15 cellular contexts compared by ENCODE assay signal in genomic region chr15:75672111-75672602, GRCh38. TPM values are rescaled to one million over a fixed set of nuclear protein-coding genes. Genes with fewer than 3 reads are reported as not detected.
A peak's percentile ranks its signal among the peaks of the same experiment; 100 is the strongest.
DNase-seq lines count a peak whose midpoint lies in the region; ATAC-seq and TF ChIP-seq lines count a peak whose summit lies in the region.
"Had no signal": no experiment of that assay in that cellular context is flagged by ENCODE, and none has a peak within 500 bp of the region (broad histone marks: within the 10 kb centered on the region; RNA-seq: fewer than 3 reads in every experiment).

No MANE protein-coding gene starts in this region.

- intact Hi-C loops in left cardiac atrium (cut with DNase I) (no loop called here), Right ventricle myocardium inferior (cut with DNase I) (no loop called here), aorta (cut with DNase I) (loop anchor here in 1 of 2 donors (5.0 kb wide), 1 partner anchor 35 kb away; no protein-coding TSS in a partner anchor)

- no peaks in the 10 kb centered on the region for H3K9me3 ChIP-seq in mucosa of stomach (ENCODE audit: control insufficient read depth, low read length)
- no peaks in the 10 kb centered on the region for H3K9me3 ChIP-seq in aorta (ENCODE audit: control insufficient read depth, low read length)

- ATAC-seq in left cardiac atrium (peak; percentile 3 to 4), Right ventricle myocardium inferior (no peak), aorta (ENCODE audit: low FRiP score) (no peak), HG03457 (IDR thresholded peaks at IDR 0.05; ENCODE audit: unreplicated experiment) (no peak)

- peaks cover 5% of the 10 kb centered on the region for H3K36me3 Mint-ChIP-seq in chondrocyte (ENCODE audit: low read depth)

- H3K27ac ChIP-seq in aorta (ENCODE audit: low read depth in 1 of 2, low read length in 2 of 2): peak overlapping the region; percentile 10 to 96

- in situ Hi-C loops in KBM-7 (cut with MboI; ENCODE audit: low pct_unique_long_range_greater_than_20kb, low sequenced_read_pairs): loop anchor here (25.0 kb wide), 1 partner anchor 660 kb away; the partner anchor contains the start of gene PPCDC

- H3K36me3 ChIP-seq in mucosa of stomach (ENCODE audit: control insufficient read depth, insufficient read depth, low read length) (no peaks in the 10 kb centered on the region), aorta (ENCODE audit: control insufficient read depth in 1 of 2, insufficient read depth in 2 of 2, low read length in 1 of 2) (peaks cover 0 to 3% of the 10 kb centered on the region in 2 donors)

- WGBS in aorta, 2 donors: 16 to 19% methylated on average over 3 of the region's 3 CpGs

- DNase-seq in left cardiac atrium: no peak
- no peak for DNase-seq in Right ventricle myocardium inferior (ENCODE audit: missing footprints)
- DNase-seq in chondrocyte (ENCODE audit: low spot score): no peak
- no peak for DNase-seq in aorta
- DNase-seq in KBM-7: no peak
- DNase-seq in GM10266 (ENCODE audit: extremely low spot score): no peak
- DNase-seq: cortex of kidney; GDM1; mammary epithelial cell; NCI-H1048; SIG-M5; stimulated activated CD4-positive, alpha-beta T cell treated with anti-CD3 and anti-CD28 coated beads, Interleukin-4, amount 100 ng/mL, for 4 hours had no signal

- H3K4me3 ChIP-seq in mucosa of stomach (ENCODE audit: low read length): no peak overlapping the region
- no peak overlapping the region for H3K4me3 ChIP-seq in aorta (ENCODE audit: low read length in 2 of 2)

- TF ChIP-seq CTCF in chondrocyte (IDR thresholded peaks at IDR 0.05) (no peak), GM10266 (IDR thresholded peaks at IDR 0.05; ENCODE audit: control insufficient read depth, insufficient read depth, low read depth, missing control alignments) (no peak)

- no peak overlapping the region for H3K4me3 Mint-ChIP-seq in chondrocyte (ENCODE audit: unreplicated experiment)

- H3K4me1 ChIP-seq in mucosa of stomach (ENCODE audit: control insufficient read depth, insufficient read depth, low read length) (peaks cover 44% of the 10 kb centered on the region), aorta (ENCODE audit: control insufficient read depth in 1 of 2, insufficient read depth in 2 of 2, low read length in 2 of 2) (peaks cover 0 to 6% of the 10 kb centered on the region in 2 donors)

- H3K9me3 Mint-ChIP-seq in chondrocyte (ENCODE audit: low read depth): no peaks in the 10 kb centered on the region
- H3K9me3 Mint-ChIP-seq: activated T-helper 2 cell treated with anti-CD3 and anti-CD28 coated beads, Interferon-gamma antibody, Interleukin-2, Interleukin-4, amounts not matched to agents 10 μg/mL and 5 μg/mL and 100 μg/mL, durations not matched to agents 14 hours and 24 hours and 36 hours had no signal

- peaks cover 80% of the 10 kb centered on the region for H3K4me1 Mint-ChIP-seq in chondrocyte (ENCODE audit: low read depth)

- H3K27me3 ChIP-seq in mucosa of stomach (ENCODE audit: control insufficient read depth, insufficient read depth, low read length) (no peaks in the 10 kb centered on the region), aorta (ENCODE audit: control insufficient read depth in 1 of 2, insufficient read depth in 2 of 2, low read length in 1 of 2) (no peaks in the 10 kb centered on the region)

- no peaks in the 10 kb centered on the region for H3K27me3 Mint-ChIP-seq in chondrocyte (ENCODE audit: low read depth)

- H3K27ac Mint-ChIP-seq in chondrocyte (ENCODE audit: unreplicated experiment): peak overlapping the region; percentile 92
- H3K27ac Mint-ChIP-seq: activated T-helper 2 cell treated with anti-CD3 and anti-CD28 coated beads, Interferon-gamma antibody, Interleukin-2, Interleukin-4, amounts not matched to agents 10 μg/mL and 5 μg/mL and 100 μg/mL, durations not matched to agents 14 hours and 24 hours and 36 hours had no signal

- H3K9ac ChIP-seq in mucosa of stomach (ENCODE audit: low read length): peak overlapping the region; percentile 38

RNA-seq across cellular contexts. Expression of gene SNX33, which starts 24.4 kb away (rescaled TPM):
- 10 to 100 TPM; 14.3 to 17.0 TPM for total RNA-seq in left cardiac atrium
- 13.3 TPM for total RNA-seq in Right ventricle myocardium inferior
- total RNA-seq in chondrocyte: 21.6 to 31.2 TPM (median 30.2 TPM) in 3 replicates
- 10 to 100 TPM; 30.9 to 59.5 TPM for total RNA-seq in aorta
- 10 to 100 TPM in 1 of 2 donors, 1 to 10 TPM in 1; 6.3 to 26.7 TPM for polyA plus RNA-seq in aorta

RNA-seq across cellular contexts. Expression of gene IMP3, which starts 32.1 kb away (rescaled TPM):
- total RNA-seq in left cardiac atrium (10 to 100 TPM; 44.1 to 49.9 TPM), Right ventricle myocardium inferior (43.3 TPM), chondrocyte (28.7 to 30.0 TPM (median 29.0 TPM) in 3 replicates), aorta (10 to 100 TPM; 35.2 to 46.1 TPM)
- polyA plus RNA-seq in aorta: 10 to 100 TPM; 38.7 to 47.0 TPM

RNA-seq across cellular contexts. Expression of gene CSPG4, which starts 40.5 kb away (rescaled TPM):
- 10 to 100 TPM; 16.8 to 27.6 TPM for total RNA-seq in left cardiac atrium
- 7.8 TPM for total RNA-seq in Right ventricle myocardium inferior
- 302 to 607 TPM (median 595 TPM) in 3 replicates for total RNA-seq in chondrocyte
- 100 to 1,000 TPM in 1 of 2 donors, 10 to 100 TPM in 1; 86.8 to 160 TPM for total RNA-seq in aorta
- polyA plus RNA-seq in aorta: 10 to 100 TPM; 10.6 to 45.1 TPM

RNA-seq across cellular contexts. Expression of gene SNUPN, which starts 46.6 kb away (rescaled TPM):
- total RNA-seq in left cardiac atrium (10 to 100 TPM; 15.6 to 21.4 TPM), Right ventricle myocardium inferior (19.4 TPM), chondrocyte (18.6 to 22.7 TPM (median 21.7 TPM) in 3 replicates), aorta (10 to 100 TPM; 16.3 to 20.9 TPM)
- 10 to 100 TPM; 17.9 to 18.7 TPM for polyA plus RNA-seq in aorta

Comparison
In these comparisons a context has a peak if more than half of its experiments do, and no peak if none do; other contexts are left out.
1. ATAC-seq: peak in left cardiac atrium (2 of 2); none in Right ventricle myocardium inferior (single experiment), aorta (single experiment) and HG03457 (single experiment).